Comparison of ENCODE assay signal across 8 cellular contexts in the genomic region with DNA sequence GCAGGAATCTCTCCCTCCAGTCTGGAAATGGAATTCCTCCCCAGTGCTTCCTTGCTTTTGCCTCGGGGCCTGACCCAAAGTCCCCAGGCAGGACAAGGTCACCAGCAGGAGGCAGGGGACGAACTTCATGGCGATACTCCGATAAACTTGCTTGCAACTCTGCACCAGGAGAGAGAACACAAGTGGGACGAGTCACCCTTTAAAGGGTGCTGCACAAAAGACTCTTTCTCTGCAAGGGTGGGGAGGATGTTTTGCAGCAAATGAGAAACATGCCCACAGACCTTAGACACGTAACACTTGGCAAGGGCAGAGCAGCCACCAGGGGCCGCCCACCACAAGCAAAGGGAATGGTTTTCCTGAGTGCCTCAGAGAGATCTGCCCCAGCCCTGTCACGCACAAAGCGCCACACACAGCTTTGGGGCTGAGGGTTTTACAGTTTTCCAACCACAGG. TPM values are rescaled to one million over a fixed set of nuclear protein-coding genes. Genes with fewer than 3 reads are reported as not detected.
DNase-seq lines count a peak whose midpoint lies in the region; ATAC-seq and TF ChIP-seq lines count a peak whose summit lies in the region.

A gene with protein sequence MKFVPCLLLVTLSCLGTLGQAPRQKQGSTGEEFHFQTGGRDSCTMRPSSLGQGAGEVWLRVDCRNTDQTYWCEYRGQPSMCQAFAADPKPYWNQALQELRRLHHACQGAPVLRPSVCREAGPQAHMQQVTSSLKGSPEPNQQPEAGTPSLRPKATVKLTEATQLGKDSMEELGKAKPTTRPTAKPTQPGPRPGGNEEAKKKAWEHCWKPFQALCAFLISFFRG (minus strand): TSS at position 175 of the 451 bp plus-strand sequence. CDS start 46 bp downstream, at position 129.

- intact Hi-C loops in thyroid gland (cut with DNase I): loop anchor here (5.0 kb wide), 1 partner anchor 39 kb away; no protein-coding TSS in a partner anchor

- H3K4me3 Mint-ChIP-seq in activated CD4-positive, alpha-beta T cell treated with anti-CD3 and anti-CD28 coated beads, Interleukin-2, amount 10 ng/mL, durations not matched to agents 7 days and 5 days: peak within 1 kb of the TSS; percentile 62
- H3K4me3 Mint-ChIP-seq in endodermal cell (no peak within 1 kb of the TSS), nephron progenitor cell (no peak within 1 kb of the TSS)

- TF ChIP-seq CTCF in LNCaP clone FGC (IDR thresholded peaks at IDR 0.05; ENCODE audit: control insufficient read depth, extremely low read depth, insufficient read depth) (peak; percentile 42; the same call in 1 of the 2 replicates), endodermal cell (conservative IDR thresholded peaks at IDR 0.05) (peak; percentile 89), nephron progenitor cell (IDR thresholded peaks at IDR 0.05) (peak; percentile 50), thyroid gland (IDR thresholded peaks at IDR 0.05) (peak in 5 of 6 experiments; percentile 39 to 58 (median 47))

- ATAC-seq in GM19467 (IDR thresholded peaks at IDR 0.05; ENCODE audit: unreplicated experiment): peak; percentile 40
- ATAC-seq in HG03097 (IDR thresholded peaks at IDR 0.05; ENCODE audit: low FRiP score, unreplicated experiment): no peak

- no peaks in the 10 kb centered on the region for H3K9me3 Mint-ChIP-seq in activated CD4-positive, alpha-beta T cell treated with anti-CD3 and anti-CD28 coated beads, Interleukin-2, amount 10 ng/mL, durations not matched to agents 7 days and 5 days
- H3K9me3 Mint-ChIP-seq in endodermal cell: peaks cover 7% of the 10 kb centered on the region
- H3K9me3 Mint-ChIP-seq in nephron progenitor cell: peaks cover 14% of the 10 kb centered on the region

- no peaks in the 10 kb centered on the region for H3K36me3 ChIP-seq in endodermal cell (ENCODE audit: control insufficient read depth, insufficient read depth, low read length)
- no peaks in the 10 kb centered on the region for H3K36me3 ChIP-seq in thyroid gland

- peaks cover 7% of the 10 kb centered on the region for H3K9me3 ChIP-seq in endodermal cell (ENCODE audit: control insufficient read depth, low read length)
- no peaks in the 10 kb centered on the region for H3K9me3 ChIP-seq in thyroid gland

- CTCF ChIA-PET in activated CD4-positive, alpha-beta T cell treated with anti-CD3 and anti-CD28 coated beads, Interleukin-2, amount 10 ng/mL, durations not matched to agents 7 days and 5 days (lab: Charles Lee): interaction anchor here (0.8 to 0.9 kb wide), 2 partner anchors 32 to 302 kb away, joined by 3 read pairs; no protein-coding TSS in a partner anchor

- POLR2A ChIA-PET in activated CD4-positive, alpha-beta T cell treated with anti-CD3 and anti-CD28 coated beads, Interleukin-2, amount 10 ng/mL, durations not matched to agents 7 days and 5 days (lab: Charles Lee): no interaction called here

- peaks cover 33% of the 10 kb centered on the region for H3K4me1 Mint-ChIP-seq in activated CD4-positive, alpha-beta T cell treated with anti-CD3 and anti-CD28 coated beads, Interleukin-2, amount 10 ng/mL, durations not matched to agents 7 days and 5 days
- peaks cover 3% of the 10 kb centered on the region for H3K4me1 Mint-ChIP-seq in endodermal cell
- H3K4me1 Mint-ChIP-seq in nephron progenitor cell: peaks cover 4% of the 10 kb centered on the region

- peak within 1 kb of the TSS; percentile 72 for H3K27ac Mint-ChIP-seq in activated CD4-positive, alpha-beta T cell treated with anti-CD3 and anti-CD28 coated beads, Interleukin-2, amount 10 ng/mL, durations not matched to agents 7 days and 5 days
- H3K27ac Mint-ChIP-seq in endodermal cell (peak within 1 kb of the TSS; percentile 27), nephron progenitor cell (no peak within 1 kb of the TSS)

- no peak within 1 kb of the TSS for H3K27ac ChIP-seq in endodermal cell (ENCODE audit: low read depth, low read length)
- no peak within 1 kb of the TSS for H3K27ac ChIP-seq in thyroid gland

- H3K27me3 ChIP-seq in endodermal cell (ENCODE audit: control insufficient read depth, insufficient read depth, low read length, poor library complexity, severe bottlenecking) (no peaks in the 10 kb centered on the region), thyroid gland (no peaks in the 10 kb centered on the region)

- TF ChIP-seq POLR2A in thyroid gland (IDR thresholded peaks at IDR 0.05): no peak

- 67 to 71% methylated on average over 7 to 9 of the region's 9 CpGs for WGBS in endodermal cell (ENCODE audit: insufficient coverage in 1 of 2, insufficient read length in 1 of 2), 2 experiments
- WGBS in thyroid gland, 2 donors: 49 to 50% methylated on average over 9 of the region's 9 CpGs

- H3K27me3 Mint-ChIP-seq in activated CD4-positive, alpha-beta T cell treated with anti-CD3 and anti-CD28 coated beads, Interleukin-2, amount 10 ng/mL, durations not matched to agents 7 days and 5 days: peaks cover 21% of the 10 kb centered on the region
- H3K27me3 Mint-ChIP-seq in endodermal cell (ENCODE audit: insufficient read depth) (no peaks in the 10 kb centered on the region), nephron progenitor cell (ENCODE audit: low read depth, poor library complexity) (peaks cover 16% of the 10 kb centered on the region)

- H3K4me1 ChIP-seq in endodermal cell (ENCODE audit: control insufficient read depth, insufficient read depth, low read length): no peaks in the 10 kb centered on the region
- H3K4me1 ChIP-seq in thyroid gland: no peaks in the 10 kb centered on the region

- no peaks in the 10 kb centered on the region for H3K36me3 Mint-ChIP-seq in activated CD4-positive, alpha-beta T cell treated with anti-CD3 and anti-CD28 coated beads, Interleukin-2, amount 10 ng/mL, durations not matched to agents 7 days and 5 days (ENCODE audit: low read depth)
- H3K36me3 Mint-ChIP-seq in endodermal cell (ENCODE audit: low read depth): peaks cover 10% of the 10 kb centered on the region
- H3K36me3 Mint-ChIP-seq in nephron progenitor cell (ENCODE audit: low read depth): peaks cover 16% of the 10 kb centered on the region

- peak; percentile 59 for DNase-seq in COR-L47 (lab: John Stamatoyannopoulos, UW)
- no peak for DNase-seq in LNCaP clone FGC (ENCODE audit: low read depth)
- peak; percentile 74 for DNase-seq in activated CD4-positive, alpha-beta T cell treated with anti-CD3 and anti-CD28 coated beads, Interleukin-2, amount 10 ng/mL, durations not matched to agents 7 days and 5 days
- DNase-seq in endodermal cell: peak; percentile 91
- peak; percentile 49 for DNase-seq in nephron progenitor cell
- peak; percentile 54 to 62 for DNase-seq in thyroid gland

- H3K4me3 ChIP-seq in LNCaP clone FGC (ENCODE audit: low read depth, low read length): no peak within 1 kb of the TSS
- H3K4me3 ChIP-seq in endodermal cell (ENCODE audit: low read length): no peak within 1 kb of the TSS
- H3K4me3 ChIP-seq in thyroid gland (replicated peaks in 1 of 3): no peak within 1 kb of the TSS

- no peak within 1 kb of the TSS for H3K9ac ChIP-seq in endodermal cell (ENCODE audit: extremely low read depth, low read length, poor library complexity, severe bottlenecking)

RNA-seq across cellular contexts. Expression of the gene that starts here (rescaled TPM):
- total RNA-seq in activated CD4-positive, alpha-beta T cell treated with anti-CD3 and anti-CD28 coated beads, Interleukin-2, amount 10 ng/mL, durations not matched to agents 7 days and 5 days: 1 to 10 TPM; 5.6 to 6.3 TPM
- not detected for total RNA-seq in endodermal cell
- polyA plus RNA-seq in endodermal cell (2013, experiment 1 of 2): not detected
- polyA plus RNA-seq in endodermal cell (2013, experiment 2 of 2): not detected
- 1 to 10 TPM in 2 of 4 donors, under 1 TPM in 2; 0.67 to 3.7 (median 0.92) TPM for total RNA-seq in thyroid gland

Comparison
In these comparisons a context has a peak if more than half of its experiments do, and no peak if none do; other contexts are left out.
1. Peak in DNase-seq in endodermal cell; RNA of the gene not detected or under 1 TPM.